8 cellular contexts compared by ENCODE assay signal in the genomic region with DNA sequence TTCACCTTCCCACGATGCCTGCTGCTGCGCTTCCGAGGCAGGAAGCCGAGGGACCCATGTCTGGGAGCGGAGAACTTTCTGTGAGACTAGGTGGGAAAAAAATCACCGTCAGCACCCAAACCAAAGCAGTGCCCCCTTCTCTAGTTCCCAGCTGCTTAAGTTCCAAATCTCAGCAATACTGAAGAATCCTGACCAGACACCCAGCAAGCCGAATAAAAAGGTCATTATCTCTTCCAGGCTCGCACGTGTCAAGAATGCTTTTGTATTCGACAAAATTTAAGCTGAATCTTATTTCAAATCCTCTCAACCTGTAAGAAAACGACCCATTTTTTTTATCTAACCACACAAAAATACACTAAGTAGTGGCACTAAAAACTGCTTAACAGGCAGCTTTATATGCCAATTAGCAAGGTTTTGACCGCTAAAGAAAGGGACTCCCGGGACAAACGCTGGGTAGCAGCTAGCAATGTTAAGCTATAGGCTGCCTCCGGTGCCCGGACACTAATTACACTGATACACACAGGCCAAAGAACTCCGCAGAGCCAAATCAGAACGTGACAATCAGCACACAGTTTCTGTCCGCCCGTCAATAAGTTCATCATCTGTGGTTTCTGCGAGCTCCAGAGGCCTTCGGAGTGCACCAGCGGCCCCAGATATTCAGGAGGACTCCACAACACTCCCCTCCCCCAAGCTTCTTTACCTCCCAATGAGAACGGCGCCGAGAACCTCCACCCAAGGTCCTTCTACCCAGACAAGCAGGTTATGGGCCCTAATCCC. TPM values are rescaled to one million over a fixed set of nuclear protein-coding genes. Genes with fewer than 3 reads are reported as not detected.
DNase-seq lines count a peak whose midpoint lies in the region; ATAC-seq and TF ChIP-seq lines count a peak whose summit lies in the region.

No MANE protein-coding gene starts in this region.

- H3K4me2 ChIP-seq in mesenchymal stem cell (ENCODE audit: low read length, poor library complexity, severe bottlenecking) = peak overlapping the region; percentile 94

- peak overlapping the region; percentile 100 for H3K9ac ChIP-seq in mesenchymal stem cell (ENCODE audit: low read length)

- H3K23ac ChIP-seq in mesenchymal stem cell (ENCODE audit: low read length in 2 of 2) = no peak overlapping the region

- peak overlapping the region; percentile 83 to 98 for H3K18ac ChIP-seq in mesenchymal stem cell (ENCODE audit: low read depth in 1 of 2, low read length in 2 of 2)

- H3K4me1 ChIP-seq in Peyer's patch = peaks cover 5 to 37% (median 25%) of the 10 kb centered on the region in 4 donors
- peaks cover 24% of the 10 kb centered on the region for H3K4me1 ChIP-seq in mesenchymal stem cell (ENCODE audit: control insufficient read depth, insufficient read depth, low read depth, low read length)
- peaks cover 49% of the 10 kb centered on the region for H3K4me1 ChIP-seq in upper lobe of right lung

- peak overlapping the region; percentile 92 for H4K8ac ChIP-seq in mesenchymal stem cell (ENCODE audit: low read length)

- no peak overlapping the region for H2BK15ac ChIP-seq in mesenchymal stem cell (ENCODE audit: low read depth, poor library complexity, severe bottlenecking)

- TF ChIP-seq CTCF in AG04449 (IDR thresholded peaks at IDR 0.05; ENCODE audit: insufficient read depth, low read length, missing control alignments) = no peak
- no peak for TF ChIP-seq CTCF in Peyer's patch (IDR thresholded peaks at IDR 0.05)
- TF ChIP-seq CTCF in coronary artery (IDR thresholded peaks at IDR 0.05) = no peak
- no peak for TF ChIP-seq CTCF in upper lobe of right lung (IDR thresholded peaks at IDR 0.05)
- TF ChIP-seq CTCF in GM10266 (IDR thresholded peaks at IDR 0.05; ENCODE audit: control insufficient read depth, insufficient read depth, low read depth, missing control alignments) = no peak

- H3K36me3 ChIP-seq in Peyer's patch (peaks cover 0 to 42% (median 5%) of the 10 kb centered on the region in 3 donors), mesenchymal stem cell (ENCODE audit: control insufficient read depth in 1 of 2, insufficient read depth in 2 of 2, low read depth in 1 of 2, low read length in 2 of 2) (peaks cover 37 to 50% of the 10 kb centered on the region in 2 experiments), upper lobe of right lung (peaks cover 46% of the 10 kb centered on the region)

- H2AK5ac ChIP-seq in mesenchymal stem cell (ENCODE audit: low read length, severe bottlenecking) = peak overlapping the region; percentile 72

- ATAC-seq in GM21528 (IDR thresholded peaks at IDR 0.05; ENCODE audit: low FRiP score, unreplicated experiment) (peak; percentile 9), upper lobe of right lung (peak; percentile 6)

- no peak overlapping the region for H2AFZ ChIP-seq in mesenchymal stem cell (ENCODE audit: low read depth, low read length)

- H3K27ac ChIP-seq in Peyer's patch (peak overlapping the region; percentile 89 to 99 (median 94)), coronary artery (peak overlapping the region; percentile 96 to 98), mesenchymal stem cell (ENCODE audit: low read length, poor library complexity, severe bottlenecking) (peak overlapping the region; percentile 95), upper lobe of right lung (peak overlapping the region; percentile 98)

- intact Hi-C loops in upper lobe of right lung (cut with DNase I) = loop anchor here (5.0 kb wide), 1 partner anchor 146 kb away; no protein-coding TSS in a partner anchor

- 0% methylated on average over 23 of the region's 26 CpGs for WGBS in mesenchymal stem cell

- peak overlapping the region; percentile 78 to 81 for H3K4ac ChIP-seq in mesenchymal stem cell (ENCODE audit: low read depth in 1 of 2, low read length in 2 of 2)

- H3K27me3 ChIP-seq in Peyer's patch (no peaks in the 10 kb centered on the region), mesenchymal stem cell (ENCODE audit: control insufficient read depth in 1 of 2, insufficient read depth in 1 of 2, low read length in 2 of 2) (no peaks in the 10 kb centered on the region), upper lobe of right lung (no peaks in the 10 kb centered on the region)

- H2BK5ac ChIP-seq in mesenchymal stem cell (ENCODE audit: low read depth, low read length, poor library complexity, severe bottlenecking) = peak overlapping the region; percentile 61

- TF ChIP-seq POLR2A in Peyer's patch (IDR thresholded peaks at IDR 0.05) = no peak

- no peaks in the 10 kb centered on the region for H3K9me3 ChIP-seq in Peyer's patch
- no peaks in the 10 kb centered on the region for H3K9me3 ChIP-seq in mesenchymal stem cell (ENCODE audit: control insufficient read depth, low read length)
- no peaks in the 10 kb centered on the region for H3K9me3 ChIP-seq in upper lobe of right lung

- POLR2A ChIA-PET in AG04449 (lab: Yijun Ruan, JAX) = interaction anchor here (0.5 to 6.6 kb wide), 32 partner anchors 9 to 556 kb away, joined by 3 to 87 read pairs (median 6); a partner anchor contains a TSS

- H3K14ac ChIP-seq in mesenchymal stem cell (ENCODE audit: low read length in 2 of 2) = peak overlapping the region in 1 of 2 experiments; percentile 93

- H4K91ac ChIP-seq in mesenchymal stem cell (ENCODE audit: low read length) = peak overlapping the region; percentile 83

- peak overlapping the region in 1 of 2 experiments; percentile 60 for H2BK12ac ChIP-seq in mesenchymal stem cell (ENCODE audit: low read length in 2 of 2)

- H3K4me3 ChIP-seq in AG04449 (ENCODE audit: low read depth, low read length) (peak overlapping the region; percentile 89), Peyer's patch (peak overlapping the region; percentile 68 to 77 (median 71)), coronary artery (peak overlapping the region; percentile 80), mesenchymal stem cell (ENCODE audit: insufficient read depth in 1 of 2, low read depth in 1 of 2, low read length in 2 of 2) (peak overlapping the region; percentile 84 to 99), upper lobe of right lung (peak overlapping the region; percentile 78)

- CTCF ChIA-PET in AG04449 (lab: Yijun Ruan, JAX) = interaction anchor here (0.9 to 8.1 kb wide), 13 partner anchors 9 to 449 kb away, joined by 3 to 258 read pairs (median 9); a partner anchor contains a TSS

- H3K79me1 ChIP-seq in mesenchymal stem cell (replicated peaks; ENCODE audit: low read length, poor library complexity, severe bottlenecking) = no peaks in the 10 kb centered on the region

- H2BK120ac ChIP-seq in mesenchymal stem cell (ENCODE audit: low read depth, low read length) = peak overlapping the region; percentile 61

- DNase-seq in AG04449 (ENCODE audit: low read depth, low spot score) (no peak), Peyer's patch (peak; percentile 49 to 69 (median 68)), coronary artery (ENCODE audit: low spot score) (no peak), mesenchymal stem cell (no peak), upper lobe of right lung (no peak), GM10266 (ENCODE audit: extremely low spot score) (no peak), iPS-NIHi11 (ENCODE audit: low spot score) (no peak)

RNA-seq across cellular contexts. Expression of a gene that starts 0.7 kb away (rescaled TPM):
- 1,000 to 10,000 TPM in 3 of 4 donors, 100 to 1,000 TPM in 1; 736 to 1,914 (median 1,266) TPM for total RNA-seq in Peyer's patch
- polyA plus RNA-seq in mesenchymal stem cell (2013, experiment 1 of 2) = 1,826 TPM
- 1,787 TPM for polyA plus RNA-seq in mesenchymal stem cell (2013, experiment 2 of 2)
- total RNA-seq in upper lobe of right lung = 1,573 TPM

RNA-seq across cellular contexts. Expression of a gene that starts 31.1 kb away (rescaled TPM):
- total RNA-seq in Peyer's patch (10 to 100 TPM in 1 of 4 donors, 1 to 10 TPM in 2, under 1 TPM in 1; 0.35 to 22.3 (median 2.5) TPM), upper lobe of right lung (14.0 TPM)
- 22.3 TPM for polyA plus RNA-seq in mesenchymal stem cell (2013, experiment 1 of 2)
- polyA plus RNA-seq in mesenchymal stem cell (2013, experiment 2 of 2) = 22.9 TPM

Comparison
In these comparisons a context has a peak if more than half of its experiments do, and no peak if none do; other contexts are left out.
1. DNase-seq: peak in Peyer's patch (3 of 3); none in AG04449 (single experiment), coronary artery (single experiment), mesenchymal stem cell (single experiment), upper lobe of right lung (single experiment), GM10266 (single experiment) and iPS-NIHi11 (single experiment).
2. Peak in every context shown above with its lines, with median percentiles within 50 percentile points of each other: H3K4me3 ChIP-seq and H3K27ac ChIP-seq.